Comparison of ENCODE assay signal across 33 cellular contexts in the genomic region with DNA sequence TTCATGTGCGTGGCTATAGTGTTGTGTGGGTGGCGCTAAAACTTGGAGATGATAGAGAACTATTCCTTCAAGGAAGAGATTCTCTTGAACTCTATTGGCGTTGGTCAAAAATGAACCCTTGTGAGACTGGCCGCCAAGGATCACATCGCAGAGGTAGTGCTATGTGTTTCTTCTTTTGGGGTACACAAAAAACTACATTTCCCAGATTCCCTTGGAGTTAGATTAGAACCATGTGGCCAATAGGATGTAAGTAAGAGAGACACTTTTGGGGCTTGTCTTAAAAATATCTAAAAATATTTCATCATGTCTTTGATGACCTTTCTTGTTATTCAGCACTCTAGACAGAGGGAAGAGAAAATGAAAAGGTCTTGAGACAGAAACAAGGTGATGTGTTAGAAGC. TPM values are rescaled to one million over a fixed set of nuclear protein-coding genes. Genes with fewer than 3 reads are reported as not detected.
"Had no signal": no experiment of that assay in that cellular context is flagged by ENCODE, and none has a peak within 500 bp of the region (broad histone marks: within the 10 kb centered on the region; RNA-seq: fewer than 3 reads in every experiment).

No MANE protein-coding gene starts in this region.

- H3K4me3 ChIP-seq: colonic mucosa, coronary artery, dorsolateral prefrontal cortex, esophagus muscularis mucosa, esophagus squamous epithelium, gastrocnemius medialis, gastroesophageal sphincter, heart left ventricle, heart right ventricle, hepatocyte had no signal

- H3K79me2 ChIP-seq: hepatocyte had no signal

- H3K27me3 ChIP-seq: colonic mucosa had no signal

- H3K4me2 ChIP-seq: hepatocyte had no signal

- H3K9me3 Mint-ChIP-seq: dendritic cell treated with granulocyte-macrophage colony-stimulating factor and Interleukin-4, amounts not matched to agents 40 ng/mL and 50 ng/mL, for 4 days; effector memory CD8-positive, alpha-beta T cell; endodermal cell had no signal

- DNase-seq: colonic mucosa; cortex of kidney; dermis blood vessel endothelial cell; dorsolateral prefrontal cortex; effector CD4-positive, alpha-beta T cell; effector CD8-positive, alpha-beta T cell; effector memory CD4-positive, alpha-beta T cell; effector memory CD8-positive, alpha-beta T cell; endodermal cell; erythroblast; esophagus squamous epithelium; foreskin fibroblast; foreskin keratinocyte; foreskin melanocyte; gastrocnemius medialis; glutamatergic neuron; head of caudate nucleus; heart left ventricle; heart right ventricle had no signal

- H3K27ac Mint-ChIP-seq: dendritic cell treated with granulocyte-macrophage colony-stimulating factor and Interleukin-4, amounts not matched to agents 40 ng/mL and 50 ng/mL, for 4 days; effector memory CD8-positive, alpha-beta T cell; endodermal cell had no signal

- FAIRE-seq: endometrium, endothelial cell of umbilical vein, frontal cortex had no signal

- H3K4me3 Mint-ChIP-seq: dendritic cell treated with granulocyte-macrophage colony-stimulating factor and Interleukin-4, amounts not matched to agents 40 ng/mL and 50 ng/mL, for 4 days; effector memory CD8-positive, alpha-beta T cell; endodermal cell had no signal

- H2AFZ ChIP-seq: hepatocyte had no signal

- ATAC-seq: effector memory CD8-positive, alpha-beta T cell; esophagus mucosa; foreskin keratinocyte; gastrocnemius medialis; gastroesophageal sphincter; heart left ventricle; heart right ventricle had no signal

- H3K4me1 ChIP-seq: colonic mucosa, esophagus muscularis mucosa, esophagus squamous epithelium, foreskin keratinocyte, gastrocnemius medialis, gastroesophageal sphincter had no signal

- H3K36me3 ChIP-seq: colonic mucosa, esophagus muscularis mucosa, esophagus squamous epithelium, gastrocnemius medialis, gastroesophageal sphincter, heart left ventricle, heart right ventricle had no signal

- H3K9me3 ChIP-seq: colonic mucosa, esophagus muscularis mucosa, esophagus squamous epithelium, gastrocnemius medialis, gastroesophageal sphincter, heart left ventricle, heart right ventricle had no signal

- H3K27ac ChIP-seq: colonic mucosa, coronary artery, dorsolateral prefrontal cortex, epithelial cell of prostate, esophagus muscularis mucosa, esophagus squamous epithelium, foreskin keratinocyte, gastrocnemius medialis, gastroesophageal sphincter, heart left ventricle, heart right ventricle, hepatocyte had no signal

- H3K4me1 Mint-ChIP-seq: endodermal cell had no signal

RNA-seq across cellular contexts. Expression of a gene that starts 25.4 kb away (rescaled TPM):
- total RNA-seq: colonic mucosa, dermis blood vessel endothelial cell, dermis microvascular lymphatic vessel endothelial cell, endodermal cell, endothelial cell of umbilical vein, epithelial cell of proximal tubule, esophagus mucosa, esophagus muscularis mucosa, foreskin keratinocyte, frontal cortex, gastrocnemius medialis, glomerular endothelial cell, hepatocyte had no signal
- polyA plus RNA-seq: endothelial cell of umbilical vein, fibroblast of lung had no signal
